In the genomic region with DNA sequence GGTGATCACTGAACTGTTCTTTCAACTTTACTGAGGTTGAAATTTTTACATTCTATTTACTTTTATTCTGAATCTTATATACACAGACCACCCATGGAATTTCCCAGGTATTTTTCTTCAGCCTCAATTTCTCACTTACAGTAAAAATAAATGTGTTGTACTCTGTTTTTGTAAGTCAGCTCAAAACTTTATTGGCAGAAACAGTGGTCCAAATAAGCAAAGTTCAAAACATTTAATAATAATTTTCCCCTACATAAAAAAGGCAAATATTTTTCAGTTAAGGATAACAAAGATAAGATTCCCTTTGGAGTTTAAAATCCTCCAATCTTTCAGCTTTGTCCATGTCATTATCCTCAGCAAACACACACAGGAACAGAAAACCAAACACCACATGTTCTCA, we compare ENCODE assay signal across 21 cellular contexts.
DNase-seq lines count a peak whose midpoint lies in the region; ATAC-seq, FAIRE-seq and TF ChIP-seq lines count a peak whose summit lies in the region.
"Had no signal": no experiment of that assay in that cellular context is flagged by ENCODE, and none has a peak within 500 bp of the region (broad histone marks: within the 10 kb centered on the region; RNA-seq: fewer than 3 reads in every experiment).

No MANE protein-coding gene starts in this region.

- no peak for DNase-seq in GM12878 (ENCODE audit: low read depth, low spot score)
- DNase-seq in stimulated activated naive B cell treated with anti-CD40 and anti-IgM and Interleukin-4, amounts not matched to agents 10 μg/mL and 1 μg/mL and 100 μg/mL, for 72 hours, result no peak
- DNase-seq in activated CD4-positive, alpha-beta T cell treated with anti-CD3 and anti-CD28 coated beads, Interleukin-2, amount 50 U/mL, for 48 hours, result no peak
- DNase-seq in DMS79 treated with DMSO at 0.1 percent for 48 hours (lab: John Stamatoyannopoulos, UW), result no peak
- DNase-seq: AML-193; Caco-2; Calu3; CD4-positive, alpha-beta T cell; CD8-positive, alpha-beta T cell; DND-41; EL; GDM1 had no signal

- H3K27ac Mint-ChIP-seq in nephron, result peak overlapping the region in 2 of 3 experiments; percentile 7 to 44
- peak overlapping the region; percentile 1 for H3K27ac Mint-ChIP-seq in stimulated activated naive B cell treated with anti-CD40 and anti-IgM and Interleukin-4, amounts not matched to agents 10 μg/mL and 1 μg/mL and 100 μg/mL, for 72 hours
- H3K27ac Mint-ChIP-seq: B cell; CD4-positive, alpha-beta T cell; CD8-positive, alpha-beta T cell had no signal

- H3K4me3 ChIP-seq in GM12878, result no peak overlapping the region
- H3K4me3 ChIP-seq: A549; BLaER1 treated with 17β-estradiol and CSF1 and Interleukin-3, amounts not matched to agents 10 nM and 100 nM had no signal

- no peaks in the 10 kb centered on the region for H3K27me3 ChIP-seq in GM12878 (replicated peaks in 1 of 2; ENCODE audit: control insufficient read depth in 2 of 2, insufficient read depth in 2 of 2, low read length in 1 of 2)
- H3K27me3 ChIP-seq: BLaER1 treated with 17β-estradiol and CSF1 and Interleukin-3, amounts not matched to agents 10 nM and 100 nM had no signal

- no peak overlapping the region for H2AFZ ChIP-seq in GM12878 (ENCODE audit: control insufficient read depth, low read depth, low read length)

- no peaks in the 10 kb centered on the region for H3K79me2 ChIP-seq in GM12878 (ENCODE audit: control insufficient read depth, insufficient read depth, low read length)

- no peaks in the 10 kb centered on the region for H3K4me1 ChIP-seq in GM12878 (ENCODE audit: control insufficient read depth, insufficient read depth, low read length)
- H3K4me1 ChIP-seq: A549, Caco-2 had no signal

- no peaks in the 10 kb centered on the region for H3K36me3 Mint-ChIP-seq in nephron (ENCODE audit: low read depth)
- no peaks in the 10 kb centered on the region for H3K36me3 Mint-ChIP-seq in stimulated activated naive B cell treated with anti-CD40 and anti-IgM and Interleukin-4, amounts not matched to agents 10 μg/mL and 1 μg/mL and 100 μg/mL, for 72 hours
- H3K36me3 Mint-ChIP-seq: CD8-positive, alpha-beta T cell had no signal

- SMC1A ChIA-PET in GM12878 (lab: Charles Lee; ENCODE audit: uncharacterized antibody, unreplicated experiment), result interaction anchor here (0.7 to 1.0 kb wide), 2 partner anchors 8 to 15 kb away, joined by 3 read pairs; no protein-coding TSS in a partner anchor

- TF ChIP-seq CTCF in GM12878 (IDR thresholded peaks at IDR 0.05 in 2 of 3, conservative IDR thresholded peaks at IDR 0.05 in 1 of 3; ENCODE audit: control insufficient read depth in 2 of 3, extremely low read depth in 1 of 3, insufficient read depth in 1 of 3, low read depth in 3 of 3, low read length in 3 of 3) (no peak), nephron (IDR thresholded peaks at IDR 0.05; ENCODE audit: unreplicated experiment in 3 of 3) (no peak)

- no peak for TF ChIP-seq RAD21 in GM12878 (IDR thresholded peaks at IDR 0.05; ENCODE audit: insufficient read depth, low read depth, low read length)

- peaks cover 14% of the 10 kb centered on the region for H3K9me3 Mint-ChIP-seq in nephron
- H3K9me3 Mint-ChIP-seq in stimulated activated naive B cell treated with anti-CD40 and anti-IgM and Interleukin-4, amounts not matched to agents 10 μg/mL and 1 μg/mL and 100 μg/mL, for 72 hours, result peaks cover 0 to 3% of the 10 kb centered on the region in 2 donors
- H3K9me3 Mint-ChIP-seq: CD4-positive, alpha-beta T cell; CD8-positive, alpha-beta T cell had no signal

- no peak for TF ChIP-seq EP300 in GM12878 (IDR thresholded peaks at IDR 0.05; ENCODE audit: borderline replicate concordance in 1 of 2, control insufficient read depth in 1 of 2, low read depth in 2 of 2, low read length in 2 of 2)

- intact Hi-C loops in GM12878 (cut with micrococcal nuclease; ENCODE audit: unreplicated experiment), result no loop called here

- no peak for TF ChIP-seq POLR2A in GM12878 (IDR thresholded peaks at IDR 0.05; ENCODE audit: low read depth, low read length)

- H3K4me3 Mint-ChIP-seq in nephron, result no peak overlapping the region
- no peak overlapping the region for H3K4me3 Mint-ChIP-seq in stimulated activated naive B cell treated with anti-CD40 and anti-IgM and Interleukin-4, amounts not matched to agents 10 μg/mL and 1 μg/mL and 100 μg/mL, for 72 hours
- H3K4me3 Mint-ChIP-seq: B cell; CD4-positive, alpha-beta T cell; CD8-positive, alpha-beta T cell had no signal

- no peaks in the 10 kb centered on the region for H4K20me1 ChIP-seq in GM12878 (ENCODE audit: control insufficient read depth, insufficient read depth)
- H4K20me1 ChIP-seq: BLaER1 treated with 17β-estradiol and CSF1 and Interleukin-3, amounts not matched to agents 10 nM and 100 nM had no signal

- peaks cover 7% of the 10 kb centered on the region for H3K4me1 Mint-ChIP-seq in nephron
- no peaks in the 10 kb centered on the region for H3K4me1 Mint-ChIP-seq in stimulated activated naive B cell treated with anti-CD40 and anti-IgM and Interleukin-4, amounts not matched to agents 10 μg/mL and 1 μg/mL and 100 μg/mL, for 72 hours
- H3K4me1 Mint-ChIP-seq: B cell had no signal

- in situ Hi-C loops in GM12878 (cut with MboI), result no loop called here

- RAD21 ChIA-PET in GM12878 (lab: Charles Lee; ENCODE audit: unreplicated experiment), result no interaction called here

- no peak overlapping the region for H3K27ac ChIP-seq in GM12878 (ENCODE audit: control insufficient read depth, insufficient read depth)
- H3K27ac ChIP-seq: 22Rv1; A549; BLaER1 treated with 17β-estradiol and CSF1 and Interleukin-3, amounts not matched to agents 10 nM and 100 nM; C4-2B had no signal

- ATAC-seq in GM12878, result no peak
- no peak for ATAC-seq in stimulated activated naive B cell treated with anti-CD40 and anti-IgM and Interleukin-4, amounts not matched to agents 10 μg/mL and 1 μg/mL and 100 μg/mL, for 72 hours (replicated peaks)
- ATAC-seq: A549; CD8-positive, alpha-beta T cell had no signal

- POLR2A ChIA-PET in GM12878 (lab: Charles Lee), result no interaction called here

- no peaks in the 10 kb centered on the region for H3K36me3 ChIP-seq in GM12878 (ENCODE audit: control insufficient read depth in 2 of 2, insufficient read depth in 2 of 2, low read length in 1 of 2)
- H3K36me3 ChIP-seq: BLaER1 treated with 17β-estradiol and CSF1 and Interleukin-3, amounts not matched to agents 10 nM and 100 nM had no signal

- CTCF ChIA-PET in GM12878 (lab: Yijun Ruan, JAX), result interaction anchor here (0.8 kb wide), 1 partner anchor 13 kb away, joined by 3 read pairs; no protein-coding TSS in a partner anchor

- no peaks in the 10 kb centered on the region for H3K27me3 Mint-ChIP-seq in nephron (ENCODE audit: low read depth)
- no peaks in the 10 kb centered on the region for H3K27me3 Mint-ChIP-seq in stimulated activated naive B cell treated with anti-CD40 and anti-IgM and Interleukin-4, amounts not matched to agents 10 μg/mL and 1 μg/mL and 100 μg/mL, for 72 hours
- H3K27me3 Mint-ChIP-seq: B cell; CD4-positive, alpha-beta T cell had no signal

- H3K9me3 ChIP-seq in GM12878 (replicated peaks; ENCODE audit: control insufficient read depth, insufficient read depth, low read length), result no peaks in the 10 kb centered on the region; the same call in 2 of the 3 replicates
- H3K9me3 ChIP-seq: A549; BLaER1 treated with 17β-estradiol and CSF1 and Interleukin-3, amounts not matched to agents 10 nM and 100 nM; Caco-2 had no signal

- H3K4me2 ChIP-seq in GM12878 (ENCODE audit: control insufficient read depth, insufficient read depth), result no peak overlapping the region
- H3K4me2 ChIP-seq: A549; BLaER1 treated with 17β-estradiol and CSF1 and Interleukin-3, amounts not matched to agents 10 nM and 100 nM had no signal

- FAIRE-seq in GM12878 (lab: Jason Lieb, UNC), result no peak
- FAIRE-seq: A549, D721Med, GM12891, GM19239 had no signal

- H3K9ac ChIP-seq in GM12878 (ENCODE audit: control insufficient read depth, insufficient read depth, low read length), result no peak overlapping the region
- H3K9ac ChIP-seq: BLaER1 treated with 17β-estradiol and CSF1 and Interleukin-3, amounts not matched to agents 10 nM and 100 nM had no signal

- no TSS peak for BruUV-seq in GM12878 (replicated peaks; lab: Mats Ljungman, UMichigan)

TF ChIP-seq in GM12878, 131 proteins besides CTCF, POLR2A, EP300 and RAD21:
- no peak for TF ChIP-seq MEF2B (IDR thresholded peaks at IDR 0.05; ENCODE audit: partially characterized antibody, poor library complexity, severe bottlenecking)
- TF ChIP-seq, protein P1, sequence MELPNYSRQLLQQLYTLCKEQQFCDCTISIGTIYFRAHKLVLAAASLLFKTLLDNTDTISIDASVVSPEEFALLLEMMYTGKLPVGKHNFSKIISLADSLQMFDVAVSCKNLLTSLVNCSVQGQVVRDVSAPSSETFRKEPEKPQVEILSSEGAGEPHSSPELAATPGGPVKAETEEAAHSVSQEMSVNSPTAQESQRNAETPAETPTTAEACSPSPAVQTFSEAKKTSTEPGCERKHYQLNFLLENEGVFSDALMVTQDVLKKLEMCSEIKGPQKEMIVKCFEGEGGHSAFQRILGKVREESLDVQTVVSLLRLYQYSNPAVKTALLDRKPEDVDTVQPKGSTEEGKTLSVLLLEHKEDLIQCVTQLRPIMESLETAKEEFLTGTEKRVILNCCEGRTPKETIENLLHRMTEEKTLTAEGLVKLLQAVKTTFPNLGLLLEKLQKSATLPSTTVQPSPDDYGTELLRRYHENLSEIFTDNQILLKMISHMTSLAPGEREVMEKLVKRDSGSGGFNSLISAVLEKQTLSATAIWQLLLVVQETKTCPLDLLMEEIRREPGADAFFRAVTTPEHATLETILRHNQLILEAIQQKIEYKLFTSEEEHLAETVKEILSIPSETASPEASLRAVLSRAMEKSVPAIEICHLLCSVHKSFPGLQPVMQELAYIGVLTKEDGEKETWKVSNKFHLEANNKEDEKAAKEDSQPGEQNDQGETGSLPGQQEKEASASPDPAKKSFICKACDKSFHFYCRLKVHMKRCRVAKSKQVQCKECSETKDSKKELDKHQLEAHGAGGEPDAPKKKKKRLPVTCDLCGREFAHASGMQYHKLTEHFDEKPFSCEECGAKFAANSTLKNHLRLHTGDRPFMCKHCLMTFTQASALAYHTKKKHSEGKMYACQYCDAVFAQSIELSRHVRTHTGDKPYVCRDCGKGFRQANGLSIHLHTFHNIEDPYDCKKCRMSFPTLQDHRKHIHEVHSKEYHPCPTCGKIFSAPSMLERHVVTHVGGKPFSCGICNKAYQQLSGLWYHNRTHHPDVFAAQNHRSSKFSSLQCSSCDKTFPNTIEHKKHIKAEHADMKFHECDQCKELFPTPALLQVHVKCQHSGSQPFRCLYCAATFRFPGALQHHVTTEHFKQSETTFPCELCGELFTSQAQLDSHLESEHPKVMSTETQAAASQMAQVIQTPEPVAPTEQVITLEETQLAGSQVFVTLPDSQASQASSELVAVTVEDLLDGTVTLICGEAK (IDR thresholded peaks at IDR 0.05; ENCODE audit: borderline replicate concordance), result peak; percentile 72
TF ChIP-seq in GM12878: peak in this region for 1.
